21 cellular contexts compared by ENCODE assay signal in genomic region chr7:14899065-14899464, GRCh38. TPM values are rescaled to one million over a fixed set of nuclear protein-coding genes. Genes with fewer than 3 reads are reported as not detected.
DNase-seq lines count a peak whose midpoint lies in the region; TF ChIP-seq lines count a peak whose summit lies in the region.
"Had no signal": no experiment of that assay in that cellular context is flagged by ENCODE, and none has a peak within 500 bp of the region (broad histone marks: within the 10 kb centered on the region; RNA-seq: fewer than 3 reads in every experiment).

No MANE protein-coding gene starts in this region.

- TF ChIP-seq EP300 in tibial nerve (IDR thresholded peaks at IDR 0.05), result no peak

- H3K4me1 ChIP-seq in tibial nerve, result peaks cover 0 to 16% (median 0%) of the 10 kb centered on the region in 4 donors
- H3K4me1 ChIP-seq in left ventricle myocardium inferior, result peaks cover 16% of the 10 kb centered on the region
- H3K4me1 ChIP-seq: parathyroid adenoma had no signal

- WGBS in tibial nerve, 2 donors, result 76% methylated on average over 2 of the region's 2 CpGs

- TF ChIP-seq CTCF in fibroblast of villous mesenchyme (IDR thresholded peaks at IDR 0.05; ENCODE audit: insufficient read depth, low read depth, low read length) (no peak), tibial nerve (IDR thresholded peaks at IDR 0.05) (no peak), left ventricle myocardium inferior (IDR thresholded peaks at IDR 0.05; ENCODE audit: borderline replicate concordance) (no peak)

- H3K4me3 ChIP-seq in fibroblast of villous mesenchyme (ENCODE audit: low read depth, low read length) (no peak overlapping the region), tibial nerve (no peak overlapping the region), left ventricle myocardium inferior (no peak overlapping the region), H7 (ENCODE audit: insufficient read depth, low read depth, low read length) (no peak overlapping the region)
- H3K4me3 ChIP-seq: heart right ventricle had no signal

- DNase-seq in DMS79 (lab: John Stamatoyannopoulos, UW), result peak; percentile 35
- DNase-seq in NCI-H2081 treated with DMSO at 0.1 percent for 48 hours (lab: John Stamatoyannopoulos, UW), result peak; percentile 81
- peak; percentile 14 for DNase-seq in NCI-H774 (lab: John Stamatoyannopoulos, UW)
- DNase-seq in fibroblast of villous mesenchyme (ENCODE audit: low read depth), result peak; percentile 7
- no peak for DNase-seq in tibial nerve (ENCODE audit: low spot score in 2 of 2)
- no peak for DNase-seq in left ventricle myocardium inferior
- DNase-seq in GM19240 (ENCODE audit: insufficient read length, low spot score), result no peak
- DNase-seq in H7, result no peak
- DNase-seq: activated CD4-positive, alpha-beta T cell treated with anti-CD3 and anti-CD28 coated beads for 4 hours; activated naive CD8-positive, alpha-beta T cell treated with anti-CD3 and anti-CD28 coated beads, Interleukin-2, amount 50 U/mL, for 24 hours; erythroblast; GDM1; heart right ventricle; HFFc6; mammary epithelial cell; NCI-H1417 treated with DMSO at 0.1 percent for 48 hours; stimulated activated CD4-positive, alpha-beta T cell treated with anti-CD3 and anti-CD28 coated beads, Interleukin-2, amount 100 ng/mL, for 24 hours; stimulated activated naive CD8-positive, alpha-beta T cell treated with anti-CD3 and anti-CD28 coated beads, Interleukin-15, amount 100 ng/mL, for 72 hours had no signal

- intact Hi-C loops in left ventricle myocardium inferior (cut with micrococcal nuclease), result no loop called here

- H3K27ac ChIP-seq in tibial nerve (no peak overlapping the region), left ventricle myocardium inferior (replicated peaks) (no peak overlapping the region)
- H3K27ac ChIP-seq: KMS-11, parathyroid adenoma, RWPE1 had no signal

- H3K27me3 ChIP-seq in tibial nerve, result no peaks in the 10 kb centered on the region
- peaks cover 2% of the 10 kb centered on the region for H3K27me3 ChIP-seq in left ventricle myocardium inferior (ENCODE audit: low read depth)
- no peaks in the 10 kb centered on the region for H3K27me3 ChIP-seq in H7 (ENCODE audit: control insufficient read depth, insufficient read depth, low read length)

- no peak for TF ChIP-seq POLR2A in tibial nerve (IDR thresholded peaks at IDR 0.05)

- no peaks in the 10 kb centered on the region for H3K36me3 ChIP-seq in tibial nerve
- no peaks in the 10 kb centered on the region for H3K36me3 ChIP-seq in left ventricle myocardium inferior
- H3K36me3 ChIP-seq in H7 (replicated peaks; ENCODE audit: control insufficient read depth, insufficient read depth, low read length), result no peaks in the 10 kb centered on the region
- H3K36me3 ChIP-seq: heart right ventricle had no signal

- no peaks in the 10 kb centered on the region for H3K9me3 ChIP-seq in tibial nerve
- no peaks in the 10 kb centered on the region for H3K9me3 ChIP-seq in left ventricle myocardium inferior (replicated peaks)
- H3K9me3 ChIP-seq: heart right ventricle had no signal

RNA-seq across cellular contexts. Expression of gene DGKB, which starts 3.5 kb away (rescaled TPM):
- total RNA-seq in fibroblast of villous mesenchyme, result not detected in 2 replicates
- 1 to 10 TPM in 2 of 4 donors, under 1 TPM in 2; 0.78 to 2.5 (median 1.5) TPM for total RNA-seq in tibial nerve
- total RNA-seq in left ventricle myocardium inferior, result 0.30 TPM
- total RNA-seq in H7 (2014; rRNA removed; shearing (Covaris generic)), result 0.26 and 0.52 TPM in 2 replicates
- total RNA-seq: mammary epithelial cell had no signal

Comparison
In these comparisons a context has a peak if more than half of its experiments do, and no peak if none do; other contexts are left out.
1. DNase-seq: peak in DMS79 (single experiment), NCI-H2081 treated with DMSO at 0.1 percent for 48 hours (single experiment), NCI-H774 (single experiment) and fibroblast of villous mesenchyme (single experiment); none in tibial nerve (0 of 2), left ventricle myocardium inferior (single experiment), GM19240 (single experiment) and H7 (single experiment).